Comparison of ENCODE assay signal across 17 cellular contexts in genomic region chr11:100731471-100731870, GRCh38. TPM values are rescaled to one million over a fixed set of nuclear protein-coding genes. Genes with fewer than 3 reads are reported as not detected.
"Had no signal": no experiment of that assay in that cellular context is flagged by ENCODE, and none has a peak within 500 bp of the region (broad histone marks: within the 10 kb centered on the region; RNA-seq: fewer than 3 reads in every experiment).

No MANE protein-coding gene starts in this region.

- H3K27ac ChIP-seq: ascending aorta, dorsolateral prefrontal cortex, gastroesophageal sphincter, ovary, sigmoid colon, transverse colon, VCaP had no signal

- DNase-seq: activated CD4-positive, alpha-beta memory T cell treated with anti-CD3 and anti-CD28 coated beads, Interleukin-2, amount 10 ng/mL, durations not matched to agents 7 days and 5 days; activated CD4-positive, alpha-beta T cell treated with anti-CD3 and anti-CD28 coated beads for 36 hours; activated naive CD4-positive, alpha-beta T cell treated with anti-CD3 and anti-CD28 coated beads, Interleukin-2, amount 10 ng/mL, durations not matched to agents 7 days and 5 days; activated T-cell treated with anti-CD3 and anti-CD28 coated beads, Interleukin-2, amount 50 U/mL, for 24 hours; dorsolateral prefrontal cortex; hippocampal formation; kidney; ovary; sigmoid colon; stimulated activated CD4-positive, alpha-beta T cell treated with anti-CD3 and anti-CD28 coated beads, Interleukin-4, amount 100 ng/mL, for 1 hour; stimulated activated naive CD4-positive, alpha-beta T cell treated with Interleukin-2 at 50 U/mL for 16 hours; transverse colon had no signal

- FAIRE-seq: bronchial epithelial cell, endometrium, kidney had no signal

- H3K36me3 ChIP-seq: ascending aorta, gastroesophageal sphincter, ovary, sigmoid colon, transverse colon had no signal

- H3K4me3 ChIP-seq: ascending aorta, dorsolateral prefrontal cortex, gastroesophageal sphincter, ovary, sigmoid colon, transverse colon had no signal

- ATAC-seq: activated CD4-positive, alpha-beta T cell treated with anti-CD3 and anti-CD28 coated beads for 36 hours; gastroesophageal sphincter had no signal

- H3K9me3 ChIP-seq: ascending aorta, gastroesophageal sphincter, ovary, sigmoid colon, transverse colon had no signal

- H3K27me3 ChIP-seq: ascending aorta, dorsolateral prefrontal cortex, gastroesophageal sphincter, ovary, sigmoid colon, transverse colon had no signal

- H3K4me1 ChIP-seq: ascending aorta, gastroesophageal sphincter, sigmoid colon had no signal

RNA-seq across cellular contexts. Expression of gene ARHGAP42, which starts 44.4 kb away (rescaled TPM):
- total RNA-seq: activated CD4-positive, alpha-beta memory T cell treated with anti-CD3 and anti-CD28 coated beads, Interleukin-2, amount 10 ng/mL, durations not matched to agents 7 days and 5 days; activated CD4-positive, alpha-beta T cell treated with anti-CD3 and anti-CD28 coated beads for 36 hours had no signal
